Comparison of ENCODE assay signal across 12 cellular contexts in the genomic region with DNA sequence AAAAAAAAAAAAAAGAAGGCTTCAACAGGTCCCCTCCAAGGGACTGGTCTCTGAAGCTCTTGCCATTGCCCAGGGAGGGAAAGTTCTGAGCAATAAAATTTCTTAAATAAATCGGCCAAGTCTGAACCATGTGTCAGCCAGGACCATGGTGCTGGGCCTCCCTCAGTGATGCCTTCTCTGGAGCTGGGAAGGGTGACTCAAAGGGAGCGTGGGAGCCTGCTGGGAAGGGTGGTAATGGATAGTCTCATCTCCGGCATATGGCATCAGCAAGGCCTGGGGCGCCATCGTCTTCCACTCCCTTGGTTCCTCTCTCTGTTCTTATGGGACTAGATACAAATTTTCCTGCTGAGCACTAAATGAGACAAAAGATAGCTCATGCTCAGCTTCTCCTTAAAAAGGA. TPM values are rescaled to one million over a fixed set of nuclear protein-coding genes. Genes with fewer than 3 reads are reported as not detected.
DNase-seq lines count a peak whose midpoint lies in the region; ATAC-seq and TF ChIP-seq lines count a peak whose summit lies in the region.
"Had no signal": no experiment of that assay in that cellular context is flagged by ENCODE, and none has a peak within 500 bp of the region (broad histone marks: within the 10 kb centered on the region; RNA-seq: fewer than 3 reads in every experiment).

No MANE protein-coding gene starts in this region.

- TF ChIP-seq CTCF in CD14-positive monocyte (IDR thresholded peaks at IDR 0.05): no peak
- TF ChIP-seq CTCF in GM13977 (IDR thresholded peaks at IDR 0.05; ENCODE audit: extremely low read depth, insufficient read depth, missing control alignments): no peak

- peaks cover 0 to 2% (median 0%) of the 10 kb centered on the region in 7 donors for H3K9me3 Mint-ChIP-seq in CD14-positive monocyte
- H3K9me3 Mint-ChIP-seq in activated T-helper 17 cell treated with anti-CD3 and anti-CD28 coated beads, Interleukin-2, amount 50 U/mL, for 72 hours: no peaks in the 10 kb centered on the region
- no peaks in the 10 kb centered on the region for H3K9me3 Mint-ChIP-seq in naive thymus-derived CD8-positive, alpha-beta T cell
- H3K9me3 Mint-ChIP-seq: memory B cell had no signal

- peak; percentile 42 for DNase-seq in CD14-positive monocyte (ENCODE audit: low spot score)
- DNase-seq in EL: peak; percentile 73
- no peak for DNase-seq in naive thymus-derived CD8-positive, alpha-beta T cell
- DNase-seq in DMS153 (lab: John Stamatoyannopoulos, UW): no peak
- no peak for DNase-seq in HuH-7 (ENCODE audit: low spot score)
- DNase-seq in GM13977 (ENCODE audit: low spot score): no peak
- DNase-seq: activated CD8-positive, alpha-beta memory T cell treated with anti-CD3 and anti-CD28 coated beads, Interleukin-2, amount 50 U/mL, for 48 hours; NCI-H1092; NCI-H446 treated with DMSO at 0.1 percent for 48 hours had no signal

- H3K27ac Mint-ChIP-seq in CD14-positive monocyte: peak overlapping the region in 1 of 7 donors; percentile 57
- H3K27ac Mint-ChIP-seq in activated T-helper 17 cell treated with anti-CD3 and anti-CD28 coated beads, Interleukin-2, amount 50 U/mL, for 72 hours: no peak overlapping the region
- peak overlapping the region in 6 of 10 donors; percentile 11 to 75 (median 50) for H3K27ac Mint-ChIP-seq in naive thymus-derived CD8-positive, alpha-beta T cell
- H3K27ac Mint-ChIP-seq: memory B cell had no signal

- peaks cover 21% of the 10 kb centered on the region for H3K4me1 Mint-ChIP-seq in CD14-positive monocyte
- H3K4me1 Mint-ChIP-seq in activated T-helper 17 cell treated with anti-CD3 and anti-CD28 coated beads, Interleukin-2, amount 50 U/mL, for 72 hours: peaks cover 12% of the 10 kb centered on the region
- H3K4me1 Mint-ChIP-seq in naive thymus-derived CD8-positive, alpha-beta T cell: peaks cover 13 to 36% (median 32%) of the 10 kb centered on the region in 4 donors

- H3K36me3 Mint-ChIP-seq in CD14-positive monocyte: peaks cover 22 to 36% of the 10 kb centered on the region in 2 donors
- H3K36me3 Mint-ChIP-seq in activated T-helper 17 cell treated with anti-CD3 and anti-CD28 coated beads, Interleukin-2, amount 50 U/mL, for 72 hours (ENCODE audit: low read depth): peaks cover 58% of the 10 kb centered on the region
- H3K36me3 Mint-ChIP-seq in naive thymus-derived CD8-positive, alpha-beta T cell: peaks cover 0 to 15% (median 2%) of the 10 kb centered on the region in 3 donors

- intact Hi-C loops in CD14-positive monocyte (cut with micrococcal nuclease): loop anchor here in 1 of 2 donors (5.0 to 10.0 kb wide), 3 partner anchors 52 to 138 kb away; partner anchors contain the start of genes SETD1A and STX4

- ATAC-seq in activated T-helper 17 cell treated with anti-CD3 and anti-CD28 coated beads, Interleukin-2, amount 50 U/mL, for 72 hours (replicated peaks): no peak
- ATAC-seq in naive thymus-derived CD8-positive, alpha-beta T cell: no peak
- no peak for ATAC-seq in HG02852 (IDR thresholded peaks at IDR 0.05; ENCODE audit: unreplicated experiment)

- H3K27me3 Mint-ChIP-seq in CD14-positive monocyte (ENCODE audit: low read depth in 3 of 3): peaks cover 0 to 3% (median 1%) of the 10 kb centered on the region in 3 donors
- H3K27me3 Mint-ChIP-seq in activated T-helper 17 cell treated with anti-CD3 and anti-CD28 coated beads, Interleukin-2, amount 50 U/mL, for 72 hours: no peaks in the 10 kb centered on the region
- H3K27me3 Mint-ChIP-seq in naive thymus-derived CD8-positive, alpha-beta T cell: no peaks in the 10 kb centered on the region
- H3K27me3 Mint-ChIP-seq: memory B cell had no signal

- in situ Hi-C loops in GM13977 (cut with MboI; ENCODE audit: low pct_unique_long_range_greater_than_20kb, low sequenced_read_pairs, unreplicated experiment): no loop called here

- POLR2A ChIA-PET in naive thymus-derived CD8-positive, alpha-beta T cell (lab: Charles Lee): interaction anchor here (0.9 to 4.8 kb wide), 5 partner anchors 18 to 88 kb away, joined by 3 to 26 read pairs (median 5); partner anchors contain the start of genes FUS, KAT8, ZNF646 and ZNF668

- no peak overlapping the region for H3K4me3 Mint-ChIP-seq in CD14-positive monocyte
- peak overlapping the region; percentile 100 for H3K4me3 Mint-ChIP-seq in activated T-helper 17 cell treated with anti-CD3 and anti-CD28 coated beads, Interleukin-2, amount 50 U/mL, for 72 hours
- H3K4me3 Mint-ChIP-seq in naive thymus-derived CD8-positive, alpha-beta T cell: peak overlapping the region in 7 of 10 donors; percentile 11 to 92 (median 57)
- H3K4me3 Mint-ChIP-seq: memory B cell had no signal

RNA-seq across cellular contexts. Expression of gene VKORC1, which starts 2.3 kb away (rescaled TPM):
- polyA plus RNA-seq in CD14-positive monocyte: 100 to 1,000 TPM in 1 of 2 donors, 10 to 100 TPM in 1; 91.2 to 113 TPM
- total RNA-seq in activated T-helper 17 cell treated with anti-CD3 and anti-CD28 coated beads, Interleukin-2, amount 50 U/mL, for 72 hours: 100 to 1,000 TPM in 1 of 2 donors, 10 to 100 TPM in 1; 75.3 to 107 TPM
- 10 to 100 TPM; 42.0 to 47.8 TPM for total RNA-seq in naive thymus-derived CD8-positive, alpha-beta T cell
- polyA plus RNA-seq in naive thymus-derived CD8-positive, alpha-beta T cell: 100 to 1,000 TPM in 1 of 3 donors, 10 to 100 TPM in 2; 98.2 to 109 (median 99.1) TPM

RNA-seq across cellular contexts. Expression of gene PRSS53, which starts 3.6 kb away (rescaled TPM):
- under 1 TPM in 1 of 2 donors, not detected in 1; 0.17 TPM for polyA plus RNA-seq in CD14-positive monocyte
- 10 to 100 TPM in 1 of 2 donors, 1 to 10 TPM in 1; 4.5 to 17.3 TPM for total RNA-seq in activated T-helper 17 cell treated with anti-CD3 and anti-CD28 coated beads, Interleukin-2, amount 50 U/mL, for 72 hours
- total RNA-seq in naive thymus-derived CD8-positive, alpha-beta T cell: 10 to 100 TPM; 11.1 to 11.4 TPM
- polyA plus RNA-seq in naive thymus-derived CD8-positive, alpha-beta T cell: under 1 TPM; 0.49 to 0.54 (median 0.51) TPM

RNA-seq across cellular contexts. Expression of gene BCKDK, which starts 15.9 kb away (rescaled TPM):
- 10 to 100 TPM; 76.5 to 93.5 TPM for polyA plus RNA-seq in CD14-positive monocyte
- total RNA-seq in activated T-helper 17 cell treated with anti-CD3 and anti-CD28 coated beads, Interleukin-2, amount 50 U/mL, for 72 hours: 10 to 100 TPM; 48.6 to 98.3 TPM
- total RNA-seq in naive thymus-derived CD8-positive, alpha-beta T cell: 10 to 100 TPM; 17.1 to 19.7 TPM
- 10 to 100 TPM; 20.8 to 30.8 (median 23.4) TPM for polyA plus RNA-seq in naive thymus-derived CD8-positive, alpha-beta T cell

RNA-seq across cellular contexts. Expression of gene ZNF646, which starts 18.1 kb away (rescaled TPM):
- polyA plus RNA-seq in CD14-positive monocyte: 1 to 10 TPM in 1 of 2 donors, under 1 TPM in 1; 0.46 to 3.0 TPM
- total RNA-seq in activated T-helper 17 cell treated with anti-CD3 and anti-CD28 coated beads, Interleukin-2, amount 50 U/mL, for 72 hours: 10 to 100 TPM; 19.6 to 29.7 TPM
- total RNA-seq in naive thymus-derived CD8-positive, alpha-beta T cell: 10 to 100 TPM; 33.2 to 35.7 TPM
- polyA plus RNA-seq in naive thymus-derived CD8-positive, alpha-beta T cell: 1 to 10 TPM; 2.8 to 9.1 (median 4.0) TPM

RNA-seq across cellular contexts. Expression of gene ZNF668, which starts 18.3 kb away (rescaled TPM):
- 1 to 10 TPM; 3.8 to 4.8 TPM for polyA plus RNA-seq in CD14-positive monocyte
- 10 to 100 TPM; 15.1 to 19.4 TPM for total RNA-seq in activated T-helper 17 cell treated with anti-CD3 and anti-CD28 coated beads, Interleukin-2, amount 50 U/mL, for 72 hours
- 10 to 100 TPM; 11.7 to 13.7 TPM for total RNA-seq in naive thymus-derived CD8-positive, alpha-beta T cell
- 1 to 10 TPM; 4.2 to 9.1 (median 7.5) TPM for polyA plus RNA-seq in naive thymus-derived CD8-positive, alpha-beta T cell

Comparison
In these comparisons a context has a peak if more than half of its experiments do, and no peak if none do; other contexts are left out.
1. DNase-seq: peak in CD14-positive monocyte (single experiment) and EL (single experiment); none in naive thymus-derived CD8-positive, alpha-beta T cell (0 of 10), DMS153 (single experiment), HuH-7 (single experiment) and GM13977 (single experiment).
2. H3K4me3 Mint-ChIP-seq: peak in activated T-helper 17 cell treated with anti-CD3 and anti-CD28 coated beads, Interleukin-2, amount 50 U/mL, for 72 hours (single experiment) and naive thymus-derived CD8-positive, alpha-beta T cell (7 of 10); none in CD14-positive monocyte (0 of 2).